26 cellular contexts compared by ENCODE assay signal in the genomic region with DNA sequence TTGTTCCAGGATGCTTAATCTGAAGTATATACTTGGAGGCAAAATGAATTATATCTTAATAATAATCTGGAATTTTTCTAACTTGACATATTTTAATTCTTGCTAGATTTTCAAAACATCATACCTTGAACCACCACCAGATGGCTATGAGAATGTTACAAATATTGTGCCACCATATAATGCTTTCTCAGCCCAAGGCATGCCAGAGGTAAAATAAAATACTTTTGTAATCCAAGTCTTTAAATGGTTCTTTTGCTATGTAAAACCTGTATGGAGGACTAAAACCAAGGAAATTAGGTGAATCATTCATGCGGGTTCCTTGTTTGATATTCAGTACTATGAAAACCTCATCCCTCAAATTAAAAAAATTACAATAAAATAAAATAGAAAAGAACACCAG. TPM values are rescaled to one million over a fixed set of nuclear protein-coding genes. Genes with fewer than 3 reads are reported as not detected.
DNase-seq lines count a peak whose midpoint lies in the region; ATAC-seq and TF ChIP-seq lines count a peak whose summit lies in the region.
"Had no signal": no experiment of that assay in that cellular context is flagged by ENCODE, and none has a peak within 500 bp of the region (broad histone marks: within the 10 kb centered on the region; RNA-seq: fewer than 3 reads in every experiment).

No MANE protein-coding gene starts in this region.

- no peaks in the 10 kb centered on the region for H3K79me2 ChIP-seq in SK-N-SH (ENCODE audit: insufficient read depth)

- no peak overlapping the region for H3K4me2 ChIP-seq in SK-N-SH

- intact Hi-C loops in Panc1 (cut with micrococcal nuclease; ENCODE audit: unreplicated experiment): no loop called here

- BruUV-seq in Panc1 (replicated peaks; lab: Mats Ljungman, UMichigan): no TSS peak

- H3K36me3 ChIP-seq in SK-N-SH (replicated peaks in 1 of 2; ENCODE audit: control insufficient read depth in 1 of 2, insufficient read depth in 2 of 2, low read length in 1 of 2) (peaks cover 0 to 14% of the 10 kb centered on the region in 2 experiments), Panc1 (ENCODE audit: control insufficient read depth, insufficient read depth, low read length) (no peaks in the 10 kb centered on the region)
- H3K36me3 ChIP-seq: left lung, upper lobe of right lung had no signal

- H3K4me1 Mint-ChIP-seq in type B pancreatic cell (ENCODE audit: unreplicated experiment): no peaks in the 10 kb centered on the region
- H3K4me1 Mint-ChIP-seq: central memory CD8-positive, alpha-beta T cell had no signal

- 87% methylated on average over 1 of the region's 1 CpG for WGBS in SK-N-SH (ENCODE audit: low lambda C conversion rate)

- no peak for TF ChIP-seq RAD21 in SK-N-SH (IDR thresholded peaks at IDR 0.05; ENCODE audit: low read length)

- H3K4me1 ChIP-seq in SK-N-SH (ENCODE audit: control insufficient read depth in 1 of 2, insufficient read depth in 2 of 2, low read depth in 1 of 2, low read length in 1 of 2) (no peaks in the 10 kb centered on the region; a peak in 1 of 4 replicates), Panc1 (ENCODE audit: control insufficient read depth, insufficient read depth, low read length) (no peaks in the 10 kb centered on the region; the same call in 1 of the 2 replicates)
- H3K4me1 ChIP-seq: heart left ventricle, left lung, upper lobe of right lung had no signal

- H3F3A ChIP-seq in SK-N-SH (replicated peaks; ENCODE audit: insufficient read depth): no peaks in the 10 kb centered on the region

- ATAC-seq in SK-N-SH treated with all-trans-retinoic acid at 6 μM for 48 hours: no peak
- ATAC-seq in Panc1: no peak
- ATAC-seq in GM21528 (IDR thresholded peaks at IDR 0.05; ENCODE audit: low FRiP score, unreplicated experiment): no peak
- ATAC-seq in GM21367 (IDR thresholded peaks at IDR 0.05; ENCODE audit: unreplicated experiment): no peak
- ATAC-seq: activated T-cell treated with anti-CD3 and anti-CD28 coated beads, Interleukin-2, amount 50 U/mL, for 4 hours; heart left ventricle; left lung; mucosa of descending colon; upper lobe of right lung had no signal

- no peak overlapping the region for H3K4me3 Mint-ChIP-seq in type B pancreatic cell
- H3K4me3 Mint-ChIP-seq: activated T-cell treated with anti-CD3 and anti-CD28 coated beads, Interleukin-2, amount 50 U/mL, for 4 hours; central memory CD8-positive, alpha-beta T cell had no signal

- H3K27ac ChIP-seq in SK-N-SH (ENCODE audit: low read depth in 2 of 2, low read length in 1 of 2) (no peak overlapping the region), Panc1 (ENCODE audit: low read length) (no peak overlapping the region)
- H3K27ac ChIP-seq: heart left ventricle, left lung, SK-N-MC, upper lobe of right lung had no signal

- H3K9me3 ChIP-seq in SK-N-SH: no peaks in the 10 kb centered on the region
- H3K9me3 ChIP-seq in Panc1 (ENCODE audit: control insufficient read depth, insufficient read depth, low read depth, low read length): no peaks in the 10 kb centered on the region
- H3K9me3 ChIP-seq: Caco-2, heart left ventricle, left lung, mucosa of descending colon, upper lobe of right lung had no signal

- H3K27me3 Mint-ChIP-seq in type B pancreatic cell: no peaks in the 10 kb centered on the region

- H3K9me3 Mint-ChIP-seq in type B pancreatic cell: no peaks in the 10 kb centered on the region
- H3K9me3 Mint-ChIP-seq: activated T-cell treated with anti-CD3 and anti-CD28 coated beads, Interleukin-2, amount 50 U/mL, for 4 hours; central memory CD8-positive, alpha-beta T cell had no signal

- DNase-seq in SK-N-SH (no peak), Panc1 (ENCODE audit: low read depth, low spot score) (no peak), fibroblast of villous mesenchyme (ENCODE audit: low read depth) (no peak), type B pancreatic cell (ENCODE audit: extremely low spot score, unreplicated experiment) (no peak)
- no peak for DNase-seq in activated CD4-positive, CD25-positive, alpha-beta regulatory T cell treated with anti-CD3 and anti-CD28 coated beads, Interleukin-2, amount 50 U/mL, for 72 hours
- DNase-seq: activated CD8-positive, alpha-beta memory T cell treated with anti-CD3 and anti-CD28 coated beads for 24 hours; activated naive CD4-positive, alpha-beta T cell treated with Interleukin-2 at 50 U/mL for 16 hours; activated T-cell treated with anti-CD3 and anti-CD28 coated beads, Interleukin-2, amount 50 U/mL, for 4 hours; amygdala; Caco-2; effector CD8-positive, alpha-beta T cell; heart left ventricle; left lung; mucosa of descending colon; NCI-H1436 treated with DMSO at 0.1 percent for 48 hours; NCI-H748 treated with DMSO at 0.1 percent for 48 hours; stimulated activated CD4-positive, alpha-beta T cell treated with anti-CD3 and anti-CD28 coated beads, Interleukin-4, amount 100 ng/mL, for 4 hours; T-helper 9 cell; upper lobe of right lung had no signal

- H3K9ac ChIP-seq in SK-N-SH: no peak overlapping the region

- POLR2A ChIA-PET in SK-N-SH (lab: Yijun Ruan, JAX): interaction anchor here (0.6 kb wide), 1 partner anchor 15 kb away, joined by 3 read pairs; no protein-coding TSS in a partner anchor
- POLR2A ChIA-PET in Panc1 (lab: Charles Lee): no interaction called here

- no peak for TF ChIP-seq EP300 in SK-N-SH (IDR thresholded peaks at IDR 0.05; ENCODE audit: borderline replicate concordance in 1 of 2, low read depth in 1 of 2, low read length in 1 of 2)

- peak; percentile 39; the same call in 1 of the 2 replicates for TF ChIP-seq CTCF in SK-N-SH (IDR thresholded peaks at IDR 0.05)
- TF ChIP-seq CTCF in Panc1 (IDR thresholded peaks at IDR 0.05): peak; percentile 14; the same call in 1 of the 2 replicates
- TF ChIP-seq CTCF in fibroblast of villous mesenchyme (IDR thresholded peaks at IDR 0.05; ENCODE audit: insufficient read depth, low read depth, low read length): peak; percentile 16
- peak; percentile 54 for TF ChIP-seq CTCF in type B pancreatic cell (conservative IDR thresholded peaks at IDR 0.05)

- no peak overlapping the region for H2AFZ ChIP-seq in SK-N-SH (ENCODE audit: low read depth)

- H3K27me3 ChIP-seq in SK-N-SH (ENCODE audit: insufficient read depth): no peaks in the 10 kb centered on the region
- H3K27me3 ChIP-seq in Panc1 (ENCODE audit: control insufficient read depth, insufficient read depth, low read length): peaks cover 14% of the 10 kb centered on the region
- H3K27me3 ChIP-seq: heart left ventricle, left lung, upper lobe of right lung had no signal

- in situ Hi-C loops in Panc1 (cut with HindIII; ENCODE audit: low pct_unique_long_range_greater_than_20kb, low sequenced_read_pairs): no loop called here

- no peak overlapping the region for H3K27ac Mint-ChIP-seq in type B pancreatic cell

- no peaks in the 10 kb centered on the region for H3K9me2 ChIP-seq in SK-N-SH

- CTCF ChIA-PET in SK-N-SH (lab: Yijun Ruan, JAX) (no interaction called here), Panc1 (lab: Charles Lee) (no interaction called here)

- H3K36me3 Mint-ChIP-seq in type B pancreatic cell: peaks cover 5% of the 10 kb centered on the region

- H3K4me3 ChIP-seq in SK-N-SH (ENCODE audit: low read depth in 2 of 2, low read length in 1 of 2) (no peak overlapping the region), Panc1 (ENCODE audit: low read depth in 2 of 2, low read length in 2 of 2) (no peak overlapping the region), fibroblast of villous mesenchyme (ENCODE audit: low read depth, low read length) (no peak overlapping the region)
- H3K4me3 ChIP-seq: heart left ventricle, left lung, mucosa of descending colon, SK-N-MC, upper lobe of right lung had no signal

- H4K20me1 ChIP-seq in SK-N-SH (ENCODE audit: insufficient read depth): no peaks in the 10 kb centered on the region

TF ChIP-seq in SK-N-SH, 30 proteins besides CTCF, POLR2A, EP300 and RAD21:
- TF ChIP-seq PBX3 (IDR thresholded peaks at IDR 0.05): no peak
- no peak for TF ChIP-seq NFIC (IDR thresholded peaks at IDR 0.05; ENCODE audit: borderline replicate concordance)

TF ChIP-seq in SK-N-SH treated with all-trans-retinoic acid at 6 μM for 48 hours, 23 proteins besides CTCF, POLR2A, EP300 and RAD21 (continues in another document):
- TF ChIP-seq ZC3H10 (CRISPR knock-in tag; IDR thresholded peaks at IDR 0.05) (no peak), ISL1 (CRISPR knock-in tag; IDR thresholded peaks at IDR 0.05) (no peak), RARB (CRISPR knock-in tag; IDR thresholded peaks at IDR 0.05) (no peak), OSR1 (CRISPR knock-in tag; IDR thresholded peaks at IDR 0.05) (no peak), ZFP30 (CRISPR knock-in tag; IDR thresholded peaks at IDR 0.05) (no peak), BACH2 (CRISPR knock-in tag; IDR thresholded peaks at IDR 0.05; ENCODE audit: borderline replicate concordance) (no peak), TCF4 (CRISPR knock-in tag; IDR thresholded peaks at IDR 0.05; ENCODE audit: borderline replicate concordance) (no peak)
- TF ChIP-seq, protein P1, sequence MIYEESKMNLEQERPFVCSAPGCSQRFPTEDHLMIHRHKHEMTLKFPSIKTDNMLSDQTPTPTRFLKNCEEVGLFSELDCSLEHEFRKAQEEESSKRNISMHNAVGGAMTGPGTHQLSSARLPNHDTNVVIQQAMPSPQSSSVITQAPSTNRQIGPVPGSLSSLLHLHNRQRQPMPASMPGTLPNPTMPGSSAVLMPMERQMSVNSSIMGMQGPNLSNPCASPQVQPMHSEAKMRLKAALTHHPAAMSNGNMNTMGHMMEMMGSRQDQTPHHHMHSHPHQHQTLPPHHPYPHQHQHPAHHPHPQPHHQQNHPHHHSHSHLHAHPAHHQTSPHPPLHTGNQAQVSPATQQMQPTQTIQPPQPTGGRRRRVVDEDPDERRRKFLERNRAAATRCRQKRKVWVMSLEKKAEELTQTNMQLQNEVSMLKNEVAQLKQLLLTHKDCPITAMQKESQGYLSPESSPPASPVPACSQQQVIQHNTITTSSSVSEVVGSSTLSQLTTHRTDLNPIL (CRISPR knock-in tag; IDR thresholded peaks at IDR 0.05; ENCODE audit: low read depth): no peak

RNA-seq across cellular contexts. Expression of gene NAALAD2, which starts 14.4 kb away (rescaled TPM):
- 0.74 and 1.1 TPM in 2 replicates for polyA plus RNA-seq in SK-N-SH (2012; rRNA removed)
- polyA plus RNA-seq in SK-N-SH (2012; cell fraction: cytosol; rRNA removed): 0.70 and 0.77 TPM in 2 replicates
- 2.5 and 3.5 TPM in 2 replicates for polyA plus RNA-seq in SK-N-SH (2012; cell fraction: nucleus; rRNA removed)
- total RNA-seq in Panc1 (2021; ENCODE audit: unreplicated experiment) (not detected), fibroblast of villous mesenchyme (1.9 and 2.2 TPM in 2 replicates), type B pancreatic cell (ENCODE audit: low replicate concordance) (5.8 and 16.9 TPM in 2 replicates)
- polyA plus RNA-seq in Panc1 (2012; ENCODE audit: insufficient read length): 0.12 TPM
- total RNA-seq: activated T-cell treated with anti-CD3 and anti-CD28 coated beads, Interleukin-2, amount 50 U/mL, for 4 hours; MCF 10A had no signal
- polyA plus RNA-seq: BJ had no signal
